Comparison of ENCODE assay signal across 13 cellular contexts in genomic region chr2:54470241-54470938, GRCh38. TPM values are rescaled to one million over a fixed set of nuclear protein-coding genes. Genes with fewer than 3 reads are reported as not detected.
A peak's percentile ranks its signal among the peaks of the same experiment; 100 is the strongest.
DNase-seq lines count a peak whose midpoint lies in the region; ATAC-seq and TF ChIP-seq lines count a peak whose summit lies in the region.
"Had no signal": no experiment of that assay in that cellular context is flagged by ENCODE, and none has a peak within 500 bp of the region (broad histone marks: within the 10 kb centered on the region; RNA-seq: fewer than 3 reads in every experiment).

No MANE protein-coding gene starts in this region.

- POLR2A ChIA-PET in MCF 10A (lab: Yijun Ruan, JAX) (interaction anchor here (0.5 to 1.7 kb wide), 3 partner anchors 89 to 415 kb away, joined by 3 to 6 read pairs (median 5); no protein-coding TSS in a partner anchor), PC-3 (lab: Charles Lee; ENCODE audit: unreplicated experiment) (no interaction called here)

- H3K4me1 Mint-ChIP-seq in MCF 10A (ENCODE audit: insufficient read depth, unreplicated experiment): peaks cover 7% of the 10 kb centered on the region

- no peak overlapping the region for H3K4me3 Mint-ChIP-seq in MCF 10A (ENCODE audit: unreplicated experiment)

- H3K36me3 ChIP-seq in breast epithelium (no peaks in the 10 kb centered on the region), muscle layer of colon (ENCODE audit: insufficient read depth, low read length) (no peaks in the 10 kb centered on the region), vagina (no peaks in the 10 kb centered on the region), PC-3 (ENCODE audit: low read depth, low read length) (no peaks in the 10 kb centered on the region)

- H3K27ac Mint-ChIP-seq in MCF 10A (ENCODE audit: low read depth, unreplicated experiment): no peak overlapping the region

- H4K20me1 ChIP-seq in PC-3 (ENCODE audit: low read length): no peaks in the 10 kb centered on the region

- no peaks in the 10 kb centered on the region for H3K36me3 Mint-ChIP-seq in MCF 10A (ENCODE audit: insufficient read depth, unreplicated experiment)

- BruUV-seq in MCF 10A (replicated peaks; lab: Mats Ljungman, UMichigan): no TSS peak
- BruUV-seq in PC-3 (replicated peaks; lab: Mats Ljungman, UMichigan): no TSS peak

- H3K27me3 Mint-ChIP-seq in MCF 10A (ENCODE audit: insufficient read depth, unreplicated experiment): no peaks in the 10 kb centered on the region

- H3K9me3 ChIP-seq in breast epithelium: no peaks in the 10 kb centered on the region
- H3K9me3 ChIP-seq in muscle layer of colon (ENCODE audit: low read length): no peaks in the 10 kb centered on the region
- no peaks in the 10 kb centered on the region for H3K9me3 ChIP-seq in vagina
- H3K9me3 ChIP-seq in PC-3 (ENCODE audit: low read length): no peaks in the 10 kb centered on the region

- H3K79me2 ChIP-seq in PC-3 (ENCODE audit: low read length): peaks cover 6% of the 10 kb centered on the region; the same call in 1 of the 2 replicates

- no peak overlapping the region for H3K4me3 ChIP-seq in breast epithelium
- H3K4me3 ChIP-seq in muscle layer of colon (ENCODE audit: low read depth in 1 of 2, low read length in 2 of 2): no peak overlapping the region
- H3K4me3 ChIP-seq in vagina: no peak overlapping the region
- H3K4me3 ChIP-seq in PC-3 (ENCODE audit: low read length): no peak overlapping the region

- TF ChIP-seq CTCF in breast epithelium (IDR thresholded peaks at IDR 0.05) (no peak), MCF 10A (IDR thresholded peaks at IDR 0.05; ENCODE audit: unreplicated experiment) (no peak), vagina (IDR thresholded peaks at IDR 0.05) (no peak), PC-3 (conservative IDR thresholded peaks at IDR 0.05; ENCODE audit: low read depth, low read length) (no peak)

- no peaks in the 10 kb centered on the region for H3K9me3 Mint-ChIP-seq in MCF 10A (ENCODE audit: unreplicated experiment)

- no peaks in the 10 kb centered on the region for H3F3A ChIP-seq in PC-3 (ENCODE audit: low read length, unreplicated experiment)

- H3K27ac ChIP-seq in breast epithelium (peak overlapping the region; percentile 19 to 56), muscle layer of colon (ENCODE audit: low read depth, low read length) (peak overlapping the region; percentile 24), vagina (peak overlapping the region; percentile 63), PC-3 (ENCODE audit: low read length) (no peak overlapping the region)

- no peaks in the 10 kb centered on the region for H3K9me2 ChIP-seq in PC-3 (replicated peaks; ENCODE audit: low read length)

- H3K27me3 ChIP-seq in breast epithelium (no peaks in the 10 kb centered on the region), muscle layer of colon (ENCODE audit: control insufficient read depth in 1 of 2, insufficient read depth in 2 of 2, low read length in 2 of 2) (no peaks in the 10 kb centered on the region), vagina (no peaks in the 10 kb centered on the region), PC-3 (ENCODE audit: low read length) (no peaks in the 10 kb centered on the region)

- TF ChIP-seq POLR2A in breast epithelium (IDR thresholded peaks at IDR 0.05): no peak
- TF ChIP-seq POLR2A in vagina (IDR thresholded peaks at IDR 0.05): no peak

- CTCF ChIA-PET in MCF 10A (lab: Yijun Ruan, JAX) (interaction anchor here (1.0 to 1.1 kb wide), 2 partner anchors 10 to 363 kb away, joined by 4 to 5 read pairs; no protein-coding TSS in a partner anchor), PC-3 (lab: Charles Lee) (interaction anchor here (0.6 kb wide), 1 partner anchor 368 kb away, joined by 6 read pairs; no protein-coding TSS in a partner anchor)

- no peak for ATAC-seq in PC-3

- H2AFZ ChIP-seq in PC-3 (ENCODE audit: low read length): no peak overlapping the region

- intact Hi-C loops in breast epithelium (cut with DNase I; ENCODE audit: low total_unique reads): no loop called here
- intact Hi-C loops in MCF 10A (cut with micrococcal nuclease): no loop called here
- intact Hi-C loops in vagina (cut with DNase I): no loop called here
- intact Hi-C loops in PC-3 (cut with micrococcal nuclease): no loop called here

- DNase-seq in breast epithelium (ENCODE audit: low spot score in 2 of 2): no peak
- DNase-seq in MCF 10A (ENCODE audit: unreplicated experiment): no peak
- peak; percentile 53 for DNase-seq in dedifferentiated amniotic fluid mesenchymal stem cell (ENCODE audit: extremely low spot score)
- no peak for DNase-seq in vagina (ENCODE audit: extremely low spot score in 2 of 2)
- no peak for DNase-seq in PC-3
- no peak for DNase-seq in GM19238 (ENCODE audit: insufficient read length, low spot score)
- no peak for DNase-seq in NCI-H748 (lab: John Stamatoyannopoulos, UW; ENCODE audit: unreplicated experiment)
- DNase-seq: activated naive CD4-positive, alpha-beta T cell; H7; NCI-H446; posterior cingulate gyrus; stimulated activated naive CD4-positive, alpha-beta T cell treated with Interleukin-2 at 50 U/mL for 16 hours had no signal

- H3K4me1 ChIP-seq in breast epithelium (no peaks in the 10 kb centered on the region), muscle layer of colon (ENCODE audit: insufficient read depth, low read length) (peaks cover 60% of the 10 kb centered on the region), vagina (peaks cover 61% of the 10 kb centered on the region), PC-3 (ENCODE audit: insufficient read depth, low read length) (no peaks in the 10 kb centered on the region)

- no peak overlapping the region for H3K4me2 ChIP-seq in PC-3 (ENCODE audit: low read length)

- H3K9ac ChIP-seq in muscle layer of colon (ENCODE audit: low read length) (no peak overlapping the region), PC-3 (ENCODE audit: low read length) (no peak overlapping the region)

RNA-seq across cellular contexts. Expression of gene SPTBN1, which starts 14.3 kb away (rescaled TPM):
- total RNA-seq in breast epithelium: 1,000 to 10,000 TPM in 1 of 3 donors, 100 to 1,000 TPM in 2; 223 to 1,216 (median 273) TPM
- 148 and 171 TPM in 2 replicates for total RNA-seq in MCF 10A (2022)
- total RNA-seq in vagina: 278 TPM
- total RNA-seq in PC-3 (2014; rRNA removed): 202 and 235 TPM in 2 replicates
